Comparison of ENCODE assay signal across 16 cellular contexts in the genomic region with DNA sequence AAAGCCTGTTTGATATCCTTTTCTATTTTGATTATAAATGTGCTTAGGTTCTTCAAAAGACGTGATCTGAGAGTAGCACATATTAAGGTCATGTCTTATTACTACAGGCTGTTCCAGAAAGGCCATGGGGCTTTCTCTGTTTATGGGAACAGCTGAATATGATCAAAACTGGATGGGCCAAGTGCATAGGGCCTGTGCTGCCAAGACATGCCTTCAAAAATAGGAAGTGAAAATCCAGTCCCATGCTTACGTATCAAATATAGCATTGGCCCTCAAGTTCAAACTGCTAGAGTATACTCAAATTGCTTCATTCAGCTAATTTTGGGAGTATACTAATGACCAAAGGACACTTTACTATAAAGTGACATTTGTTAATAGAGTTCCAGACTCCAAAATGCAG. TPM values are rescaled to one million over a fixed set of nuclear protein-coding genes. Genes with fewer than 3 reads are reported as not detected.
DNase-seq lines count a peak whose midpoint lies in the region; ATAC-seq and TF ChIP-seq lines count a peak whose summit lies in the region.
"Had no signal": no experiment of that assay in that cellular context is flagged by ENCODE, and none has a peak within 500 bp of the region (broad histone marks: within the 10 kb centered on the region; RNA-seq: fewer than 3 reads in every experiment).

No MANE protein-coding gene starts in this region.

- DNase-seq in suprapubic skin (ENCODE audit: low spot score in 2 of 2): no peak
- no peak for DNase-seq in anterior cingulate cortex (lab: John Stamatoyannopoulos, UW)
- no peak for DNase-seq in activated naive CD8-positive, alpha-beta T cell treated with anti-CD3 and anti-CD28 coated beads, Interleukin-2, amount 50 U/mL, for 24 hours
- DNase-seq in cerebellar nuclear complex (lab: John Stamatoyannopoulos, UW): no peak
- DNase-seq: head of caudate nucleus; mesendoderm; NCI-H446; SHP77 treated with DMSO at 0.1 percent for 48 hours; stimulated activated naive CD4-positive, alpha-beta T cell treated with Interleukin-2 at 50 U/mL for 16 hours had no signal

- WGBS in gastroesophageal sphincter (ENCODE audit: low coverage in 1 of 2), 2 donors: 34 to 64% methylated on average over 2 of the region's 2 CpGs
- WGBS in suprapubic skin: 45% methylated on average over 2 of the region's 2 CpGs

- H3K36me3 Mint-ChIP-seq in activated naive CD8-positive, alpha-beta T cell treated with anti-CD3 and anti-CD28 coated beads, Interleukin-2, amount 50 U/mL, for 24 hours (ENCODE audit: low read depth): no peaks in the 10 kb centered on the region

- TF ChIP-seq CTCF in gastroesophageal sphincter (IDR thresholded peaks at IDR 0.05) (no peak), suprapubic skin (IDR thresholded peaks at IDR 0.05) (no peak)

- H3K36me3 ChIP-seq in gastroesophageal sphincter (no peaks in the 10 kb centered on the region), suprapubic skin (no peaks in the 10 kb centered on the region)
- H3K36me3 ChIP-seq: BLaER1 had no signal

- TF ChIP-seq EP300 in gastroesophageal sphincter (IDR thresholded peaks at IDR 0.05) (no peak), suprapubic skin (IDR thresholded peaks at IDR 0.05) (no peak)

- H3K9me3 Mint-ChIP-seq in activated naive CD8-positive, alpha-beta T cell treated with anti-CD3 and anti-CD28 coated beads, Interleukin-2, amount 50 U/mL, for 24 hours: peaks cover 15% of the 10 kb centered on the region

- H3K27ac Mint-ChIP-seq in activated naive CD8-positive, alpha-beta T cell treated with anti-CD3 and anti-CD28 coated beads, Interleukin-2, amount 50 U/mL, for 24 hours: no peak overlapping the region

- H3K9me3 ChIP-seq in gastroesophageal sphincter: no peaks in the 10 kb centered on the region
- no peaks in the 10 kb centered on the region for H3K9me3 ChIP-seq in suprapubic skin

- no peak overlapping the region for H3K4me3 Mint-ChIP-seq in activated naive CD8-positive, alpha-beta T cell treated with anti-CD3 and anti-CD28 coated beads, Interleukin-2, amount 50 U/mL, for 24 hours

- no peaks in the 10 kb centered on the region for H3K27me3 Mint-ChIP-seq in activated naive CD8-positive, alpha-beta T cell treated with anti-CD3 and anti-CD28 coated beads, Interleukin-2, amount 50 U/mL, for 24 hours

- no peak overlapping the region for H3K27ac ChIP-seq in gastroesophageal sphincter
- no peak overlapping the region for H3K27ac ChIP-seq in suprapubic skin
- H3K27ac ChIP-seq: BLaER1 had no signal

- no peaks in the 10 kb centered on the region for H3K27me3 ChIP-seq in gastroesophageal sphincter
- no peaks in the 10 kb centered on the region for H3K27me3 ChIP-seq in suprapubic skin
- H3K27me3 ChIP-seq: BLaER1 had no signal

- H3K4me1 ChIP-seq in gastroesophageal sphincter: no peaks in the 10 kb centered on the region
- peaks cover 3% of the 10 kb centered on the region for H3K4me1 ChIP-seq in suprapubic skin
- H3K4me1 ChIP-seq: BLaER1 had no signal

- H3K4me3 ChIP-seq in gastroesophageal sphincter (no peak overlapping the region), suprapubic skin (no peak overlapping the region)
- H3K4me3 ChIP-seq: BLaER1 had no signal

- no peaks in the 10 kb centered on the region for H3K4me1 Mint-ChIP-seq in activated naive CD8-positive, alpha-beta T cell treated with anti-CD3 and anti-CD28 coated beads, Interleukin-2, amount 50 U/mL, for 24 hours

- TF ChIP-seq POLR2A in GM18505 (IDR thresholded peaks at IDR 0.05; ENCODE audit: borderline replicate concordance, extremely low read depth, insufficient read depth, insufficient read length) (no peak), gastroesophageal sphincter (IDR thresholded peaks at IDR 0.05) (no peak), suprapubic skin (IDR thresholded peaks at IDR 0.05) (no peak)

- ATAC-seq in GM18505 (IDR thresholded peaks at IDR 0.05; ENCODE audit: unreplicated experiment) (peak; percentile 77), GM21529 (IDR thresholded peaks at IDR 0.05; ENCODE audit: unreplicated experiment) (peak; percentile 71), HG03460 (IDR thresholded peaks at IDR 0.05; ENCODE audit: unreplicated experiment) (peak; percentile 73), gastroesophageal sphincter (peak; percentile 39)
- no peak for ATAC-seq in activated naive CD8-positive, alpha-beta T cell treated with anti-CD3 and anti-CD28 coated beads, Interleukin-2, amount 50 U/mL, for 24 hours

RNA-seq across cellular contexts. Expression of a gene that starts 24.1 kb away (rescaled TPM):
- total RNA-seq in gastroesophageal sphincter (under 1 TPM in 1 of 4 donors, not detected in 3; 0.23 TPM), suprapubic skin (not detected)
- total RNA-seq: MCF 10A, osteocyte had no signal

RNA-seq across cellular contexts. Expression of a gene that starts 52.2 kb away (rescaled TPM):
- total RNA-seq in gastroesophageal sphincter: 10 to 100 TPM in 1 of 4 donors, 1 to 10 TPM in 3; 3.0 to 12.0 (median 5.8) TPM
- total RNA-seq in suprapubic skin: 1 to 10 TPM; 1.8 to 3.4 (median 2.2) TPM
